1 cellular context compared by ENCODE assay signal in the genomic region with DNA sequence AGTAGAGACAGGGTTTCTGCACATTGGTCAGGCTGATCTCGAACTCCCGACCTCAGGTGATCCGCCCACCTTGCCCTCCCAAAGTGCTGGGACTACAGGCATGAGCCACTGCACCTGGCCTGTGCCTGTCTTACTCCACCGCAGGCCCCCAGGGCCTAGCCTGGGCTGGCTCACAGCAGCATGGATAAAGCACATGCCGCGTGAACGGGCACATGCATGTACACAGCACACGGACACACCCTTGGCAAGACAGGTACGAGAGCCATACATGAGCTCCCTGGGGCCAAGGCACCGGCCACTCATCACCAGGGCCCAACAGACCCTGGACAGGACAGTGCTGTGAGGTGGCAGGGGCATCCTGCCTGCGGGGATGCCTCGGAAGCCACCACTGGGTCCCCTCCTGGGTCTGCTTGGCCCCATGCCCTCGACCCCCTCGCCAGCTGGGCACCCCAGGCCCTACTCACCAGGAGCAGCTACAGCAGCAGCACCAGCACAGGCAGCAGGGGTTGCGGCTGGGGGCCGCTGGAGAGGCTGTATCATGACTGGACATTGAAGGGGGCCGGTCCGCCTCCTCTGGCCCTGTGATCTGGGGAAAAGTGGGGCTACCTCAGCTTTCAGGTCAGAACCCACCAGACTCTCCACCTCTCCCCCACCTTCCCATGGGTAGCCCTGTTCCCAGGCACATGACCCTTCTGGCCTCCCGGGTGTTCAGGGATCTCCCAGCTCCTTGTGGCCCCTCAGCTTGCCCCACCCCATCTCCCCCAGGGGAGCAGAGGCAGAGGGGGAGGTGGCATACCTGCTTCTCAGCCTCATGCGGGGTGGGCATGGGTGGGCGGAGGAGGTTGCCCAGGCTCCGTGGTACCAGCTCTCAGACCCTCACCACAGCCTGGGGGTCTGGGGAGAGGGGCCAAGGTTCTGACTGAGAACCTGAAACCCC.
TF ChIP-seq lines count a peak whose summit lies in the region.

No MANE protein-coding gene starts in this region.

TF ChIP-seq in HEK293T, 16 proteins besides CTCF, POLR2A, EP300 and RAD21:
- TF ChIP-seq NFRKB (IDR thresholded peaks at IDR 0.05): no peak
- TF ChIP-seq SUZ12 (IDR thresholded peaks at IDR 0.05): no peak
- TF ChIP-seq ZNF384 (IDR thresholded peaks at IDR 0.05): no peak
